In genomic region chr5:23158179-23158578, GRCh38 we compare ENCODE assay signal across 6 cellular contexts.
"Had no signal": no experiment of that assay in that cellular context is flagged by ENCODE, and none has a peak within 500 bp of the region (broad histone marks: within the 10 kb centered on the region; RNA-seq: fewer than 3 reads in every experiment).

No MANE protein-coding gene starts in this region.

- H3K4me2 ChIP-seq: GM23338 had no signal

- H3K4me3 ChIP-seq: GM23338, K562 had no signal

- DNase-seq: H9, HCEC 1CT, IMR-90, KG1 had no signal

- ATAC-seq: GM23338, K562 had no signal
